Comparison of ENCODE assay signal across 14 cellular contexts in the genomic region with DNA sequence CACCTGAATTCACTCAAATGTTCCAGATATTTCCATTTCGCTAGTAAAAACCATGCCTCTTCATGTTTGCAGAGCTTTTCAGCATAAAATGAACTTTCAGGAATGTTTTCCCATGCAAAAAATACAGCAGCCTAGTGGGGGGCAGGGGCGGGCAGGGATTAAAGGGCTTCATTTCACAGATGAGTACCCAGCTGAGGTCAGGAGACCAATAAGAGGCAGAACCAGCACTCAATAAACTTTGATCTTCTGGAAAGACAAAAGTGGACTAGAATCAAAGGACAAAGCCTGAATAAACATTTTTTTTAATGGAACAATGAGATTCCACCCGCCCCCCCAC. TPM values are rescaled to one million over a fixed set of nuclear protein-coding genes. Genes with fewer than 3 reads are reported as not detected.
DNase-seq lines count a peak whose midpoint lies in the region; ATAC-seq lines count a peak whose summit lies in the region.
"Had no signal": no experiment of that assay in that cellular context is flagged by ENCODE, and none has a peak within 500 bp of the region (broad histone marks: within the 10 kb centered on the region; RNA-seq: fewer than 3 reads in every experiment).

No MANE protein-coding gene starts in this region.

- H3K27me3 Mint-ChIP-seq in central memory CD8-positive, alpha-beta T cell, result no peaks in the 10 kb centered on the region

- peak overlapping the region in 10 of 11 experiments; percentile 66 to 82 (median 72); a peak in 19 of 22 replicates for H3K4me2 ChIP-seq in BLaER1 treated with 17β-estradiol and CSF1 and Interleukin-3, amounts not matched to agents 10 nM and 100 nM
- peak overlapping the region; percentile 10 for H3K4me2 ChIP-seq in trophoblast cell (ENCODE audit: low read length)

- H3K4me3 Mint-ChIP-seq in central memory CD8-positive, alpha-beta T cell, result no peak overlapping the region

- no peak overlapping the region for H2AK5ac ChIP-seq in trophoblast cell (ENCODE audit: low read length)

- H3K36me3 Mint-ChIP-seq in central memory CD8-positive, alpha-beta T cell (ENCODE audit: insufficient read depth), result peaks cover 8% of the 10 kb centered on the region

- DNase-seq in central memory CD8-positive, alpha-beta T cell (ENCODE audit: low spot score in 2 of 2), result no peak
- DNase-seq in trophoblast cell (no peak), D341Med (ENCODE audit: low spot score) (no peak), NCI-H2107 treated with DMSO at 0.1 percent for 48 hours (lab: John Stamatoyannopoulos, UW; ENCODE audit: unreplicated experiment) (no peak)
- no peak for DNase-seq in activated effector memory CD4-positive, alpha-beta T cell treated with Interleukin-2 at 50 U/mL for 16 hours
- DNase-seq: activated CD4-positive, alpha-beta T cell treated with anti-CD3 and anti-CD28 coated beads for 1 hour; AML-193; aorta; effector memory CD4-positive, alpha-beta T cell; stimulated activated CD4-positive, alpha-beta T cell treated with anti-CD3 and anti-CD28 coated beads, Interleukin-15, amount 100 ng/mL, for 24 hours; T-helper 1 cell had no signal

- no peaks in the 10 kb centered on the region for H3K27me3 ChIP-seq in BLaER1 treated with 17β-estradiol and CSF1 and Interleukin-3, amounts not matched to agents 10 nM and 100 nM
- H3K27me3 ChIP-seq in HUES6 (ENCODE audit: control insufficient read depth, insufficient read depth, low read length) (no peaks in the 10 kb centered on the region), trophoblast cell (ENCODE audit: insufficient read depth, low read length) (no peaks in the 10 kb centered on the region)

- H3K14ac ChIP-seq in trophoblast cell (ENCODE audit: low read length), result no peak overlapping the region

- H3K9me3 Mint-ChIP-seq in central memory CD8-positive, alpha-beta T cell, result no peaks in the 10 kb centered on the region

- WGBS in trophoblast cell (ENCODE audit: extremely low coverage, insufficient coverage, insufficient read length), result no CpG with 5 or more reads among the region's 3 CpGs

- H4K91ac ChIP-seq in trophoblast cell (ENCODE audit: low read depth, low read length), result peak overlapping the region; percentile 65

- H2BK12ac ChIP-seq in trophoblast cell (ENCODE audit: low read length), result no peak overlapping the region

- H3K27ac Mint-ChIP-seq in central memory CD8-positive, alpha-beta T cell (ENCODE audit: low read depth), result peak overlapping the region; percentile 84

- H2AFZ ChIP-seq in trophoblast cell (ENCODE audit: insufficient read depth, low read length, poor library complexity), result no peak overlapping the region

- peaks cover 0 to 9% (median 0%) of the 10 kb centered on the region in 11 experiments; a peak in 1 of 22 replicates for H3K36me3 ChIP-seq in BLaER1 treated with 17β-estradiol and CSF1 and Interleukin-3, amounts not matched to agents 10 nM and 100 nM
- H3K36me3 ChIP-seq in HUES6 (ENCODE audit: control insufficient read depth, insufficient read depth, low read length) (no peaks in the 10 kb centered on the region; the same call in 1 of the 2 replicates), trophoblast cell (ENCODE audit: control insufficient read depth in 1 of 2, insufficient read depth in 2 of 2, low read length in 2 of 2) (peaks cover 0 to 2% of the 10 kb centered on the region in 2 experiments)

- H4K8ac ChIP-seq in trophoblast cell (ENCODE audit: low read depth, low read length), result no peak overlapping the region

- H3K79me1 ChIP-seq in trophoblast cell (ENCODE audit: low read length), result peaks cover 6% of the 10 kb centered on the region

- H3K4ac ChIP-seq in trophoblast cell (ENCODE audit: low read depth, low read length), result no peak overlapping the region

- H3K79me2 ChIP-seq in trophoblast cell (ENCODE audit: control insufficient read depth, insufficient read depth, low read length, poor library complexity), result peaks cover 4% of the 10 kb centered on the region

- H3K4me3 ChIP-seq in BLaER1 treated with 17β-estradiol and CSF1 and Interleukin-3, amounts not matched to agents 10 nM and 100 nM, result no peak overlapping the region
- H3K4me3 ChIP-seq in HUES6 (ENCODE audit: low read depth, low read length) (no peak overlapping the region), trophoblast cell (ENCODE audit: low read depth, low read length) (no peak overlapping the region)

- no peak overlapping the region for H2BK120ac ChIP-seq in trophoblast cell (ENCODE audit: insufficient read depth, low read length, poor library complexity)

- ATAC-seq in central memory CD8-positive, alpha-beta T cell (replicated peaks; ENCODE audit: extremely low read depth, poor library complexity, severe bottlenecking), result no peak
- ATAC-seq in GM18517 (IDR thresholded peaks at IDR 0.05; ENCODE audit: unreplicated experiment), result no peak

- no peak overlapping the region for H3K23ac ChIP-seq in trophoblast cell (ENCODE audit: low read length)

- no peak overlapping the region for H2BK5ac ChIP-seq in trophoblast cell (ENCODE audit: low read depth, low read length, poor library complexity)

- H3K27ac ChIP-seq in BLaER1 treated with 17β-estradiol and CSF1 and Interleukin-3, amounts not matched to agents 10 nM and 100 nM, result no peak overlapping the region
- H3K27ac ChIP-seq in HUES6 (ENCODE audit: low read depth, low read length) (0 out of 2 replicates have a peak overlapping the region, but pooled peaks have one; percentile 33), trophoblast cell (ENCODE audit: low read depth, low read length) (peak overlapping the region; percentile 84)

- H3K4me1 Mint-ChIP-seq in central memory CD8-positive, alpha-beta T cell, result peaks cover 49% of the 10 kb centered on the region

- H3K9ac ChIP-seq in BLaER1 treated with 17β-estradiol and CSF1 and Interleukin-3, amounts not matched to agents 10 nM and 100 nM, result peak overlapping the region in 1 of 11 experiments; percentile 29; a peak in 1 of 22 replicates
- H3K9ac ChIP-seq in HUES6 (ENCODE audit: low read length) (no peak overlapping the region), trophoblast cell (ENCODE audit: low read length) (no peak overlapping the region)

- H3K18ac ChIP-seq in trophoblast cell (ENCODE audit: low read length), result no peak overlapping the region

- H4K20me1 ChIP-seq in BLaER1 treated with 17β-estradiol and CSF1 and Interleukin-3, amounts not matched to agents 10 nM and 100 nM, result peaks cover 0 to 83% (median 39%) of the 10 kb centered on the region in 11 experiments; a peak in 17 of 22 replicates

- no peaks in the 10 kb centered on the region for H3K9me3 ChIP-seq in BLaER1 treated with 17β-estradiol and CSF1 and Interleukin-3, amounts not matched to agents 10 nM and 100 nM (replicated peaks in 1 of 11)
- H3K9me3 ChIP-seq in HUES6 (ENCODE audit: control insufficient read depth, insufficient read depth, low read depth, low read length) (no peaks in the 10 kb centered on the region), trophoblast cell (ENCODE audit: insufficient read depth, low read depth, low read length) (no peaks in the 10 kb centered on the region)

- peaks cover 34 to 67% (median 58%) of the 10 kb centered on the region in 10 experiments for H3K4me1 ChIP-seq in BLaER1 treated with 17β-estradiol and CSF1 and Interleukin-3, amounts not matched to agents 10 nM and 100 nM
- H3K4me1 ChIP-seq in HUES6 (ENCODE audit: control insufficient read depth, insufficient read depth, low read length) (peaks cover 28% of the 10 kb centered on the region), trophoblast cell (ENCODE audit: control insufficient read depth in 1 of 2, insufficient read depth in 2 of 2, low read length in 2 of 2) (peaks cover 18 to 23% of the 10 kb centered on the region in 2 experiments)

- no peak overlapping the region for H4K12ac ChIP-seq in trophoblast cell (ENCODE audit: low read depth, low read length)

RNA-seq across cellular contexts. Expression of gene KLHL25, which starts 8.0 kb away (rescaled TPM):
- polyA plus RNA-seq in trophoblast cell (2013), result 3.9 and 4.1 TPM in 2 replicates

Comparison
In these comparisons a context has a peak if more than half of its experiments do, and no peak if none do; other contexts are left out.
1. H3K27ac ChIP-seq: peak in HUES6 (single experiment) and trophoblast cell (single experiment); none in BLaER1 treated with 17β-estradiol and CSF1 and Interleukin-3, amounts not matched to agents 10 nM and 100 nM (0 of 11).